Comparison of ENCODE assay signal across 7 cellular contexts in the genomic region with DNA sequence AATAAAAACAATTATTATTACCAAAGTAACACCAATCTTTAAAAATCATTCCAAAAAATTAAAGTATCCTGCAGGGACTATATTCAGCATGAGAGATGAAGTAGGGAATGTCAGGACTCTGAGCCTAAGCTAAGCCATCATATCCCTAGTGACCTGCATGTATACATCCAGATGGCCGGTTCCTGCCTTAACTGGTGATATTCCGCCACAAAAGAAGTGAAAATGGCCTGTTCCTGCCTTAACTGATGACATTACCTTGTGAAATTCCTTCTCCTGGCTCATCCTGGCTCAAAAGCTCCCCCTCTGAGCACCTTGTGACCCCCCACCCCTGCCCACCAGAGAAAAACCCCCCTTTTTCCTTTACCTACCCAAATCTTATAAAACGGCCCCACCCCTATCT. TPM values are rescaled to one million over a fixed set of nuclear protein-coding genes. Genes with fewer than 3 reads are reported as not detected.
DNase-seq lines count a peak whose midpoint lies in the region; ATAC-seq and TF ChIP-seq lines count a peak whose summit lies in the region.
"Not testable (repeated sequence)": the region's sequence is repeated elsewhere in the genome, so short reads cannot be mapped to it uniquely, and the experiment has no call there.

No MANE protein-coding gene starts in this region.

- WGBS in endodermal cell (ENCODE audit: insufficient coverage in 1 of 2, insufficient read length in 1 of 2), 2 experiments = 75 to 90% methylated on average over 2 to 3 of the region's 3 CpGs

- peak overlapping the region; percentile 53 for H3K4me2 ChIP-seq in HCT116 (ENCODE audit: low read length)

- intact Hi-C loops in HCT116 (cut with micrococcal nuclease) = not testable (repeated sequence)
- intact Hi-C loops in activated CD4-positive, alpha-beta T cell treated with anti-CD3 and anti-CD28 coated beads for 36 hours (cut with DNase I, micrococcal nuclease) = loop anchor here (2.0 to 10.0 kb wide), 4 partner anchors 18 to 1742 kb away; a partner anchor contains a TSS
- intact Hi-C loops in activated naive CD4-positive, alpha-beta T cell treated with anti-CD3 and anti-CD28 coated beads for 36 hours (cut with micrococcal nuclease) = loop anchor here (2.0 kb wide), 1 partner anchor 50 kb away; a partner anchor contains a TSS

- not testable (repeated sequence) for BruUV-seq in HCT116 (replicated peaks; lab: Mats Ljungman, UMichigan)

- H4K20me1 ChIP-seq in HCT116 (ENCODE audit: insufficient read depth) = not testable (repeated sequence)

- not testable (repeated sequence) for H3K9me3 ChIP-seq in HCT116 (ENCODE audit: control insufficient read depth in 1 of 2, insufficient read depth in 1 of 2, low read depth in 1 of 2, low read length in 2 of 2); endodermal cell (ENCODE audit: control insufficient read depth, low read length)

- TF ChIP-seq POLR2A in HCT116 (IDR thresholded peaks at IDR 0.05; ENCODE audit: borderline replicate concordance, extremely low read depth, insufficient read depth, insufficient read length) = not testable (repeated sequence)

- not testable (repeated sequence) for H3K27ac Mint-ChIP-seq in activated CD4-positive, alpha-beta T cell treated with anti-CD3 and anti-CD28 coated beads for 36 hours
- peak overlapping the region; percentile 34 for H3K27ac Mint-ChIP-seq in activated T-cell treated with anti-CD3 and anti-CD28 coated beads, Interleukin-2, amount 50 U/mL, for 24 hours
- peak overlapping the region; percentile 82 for H3K27ac Mint-ChIP-seq in activated naive CD4-positive, alpha-beta T cell treated with anti-CD3 and anti-CD28 coated beads for 36 hours
- H3K27ac Mint-ChIP-seq in activated naive CD8-positive, alpha-beta T cell = peak overlapping the region; percentile 94
- H3K27ac Mint-ChIP-seq in endodermal cell = peak overlapping the region; percentile 78
- H3K27ac Mint-ChIP-seq in stimulated activated naive CD8-positive, alpha-beta T cell treated with anti-CD3 and anti-CD28 coated beads, Interleukin-15, Interleukin-2, amounts not matched to agents 100 ng/mL and 50 ng/mL, for 24 hours = peak overlapping the region; percentile 92

- CTCF ChIA-PET in HCT116 (lab: Charles Lee) = not testable (repeated sequence)
- CTCF ChIA-PET in activated CD4-positive, alpha-beta T cell treated with anti-CD3 and anti-CD28 coated beads for 36 hours (lab: Charles Lee) = interaction anchor here (1.2 to 1.4 kb wide), 3 partner anchors 10 to 170 kb away, joined by 3 to 5 read pairs (median 4); no protein-coding TSS in a partner anchor
- CTCF ChIA-PET in activated naive CD4-positive, alpha-beta T cell treated with anti-CD3 and anti-CD28 coated beads for 36 hours (lab: Charles Lee) = interaction anchor here (0.7 to 2.4 kb wide), 8 partner anchors 15 to 957 kb away, joined by 3 to 7 read pairs (median 3); no protein-coding TSS in a partner anchor

- not testable (repeated sequence) for H3K36me3 Mint-ChIP-seq in activated CD4-positive, alpha-beta T cell treated with anti-CD3 and anti-CD28 coated beads for 36 hours (ENCODE audit: low read depth); activated T-cell treated with anti-CD3 and anti-CD28 coated beads, Interleukin-2, amount 50 U/mL, for 24 hours (ENCODE audit: low read depth); activated naive CD4-positive, alpha-beta T cell treated with anti-CD3 and anti-CD28 coated beads for 36 hours (ENCODE audit: low read depth); endodermal cell (ENCODE audit: low read depth); stimulated activated naive CD8-positive, alpha-beta T cell treated with anti-CD3 and anti-CD28 coated beads, Interleukin-15, Interleukin-2, amounts not matched to agents 100 ng/mL and 50 ng/mL, for 24 hours (ENCODE audit: low read depth)
- peaks cover 13% of the 10 kb centered on the region for H3K36me3 Mint-ChIP-seq in activated naive CD8-positive, alpha-beta T cell

- not testable (repeated sequence) for DNase-seq in HCT116 (ENCODE audit: low read depth, low spot score); activated CD4-positive, alpha-beta T cell treated with anti-CD3 and anti-CD28 coated beads for 36 hours; activated T-cell treated with anti-CD3 and anti-CD28 coated beads, Interleukin-2, amount 50 U/mL, for 24 hours; activated naive CD4-positive, alpha-beta T cell treated with anti-CD3 and anti-CD28 coated beads for 36 hours
- DNase-seq in endodermal cell = peak; percentile 70

- H3K4me3 Mint-ChIP-seq in activated CD4-positive, alpha-beta T cell treated with anti-CD3 and anti-CD28 coated beads for 36 hours = peak overlapping the region; percentile 53
- H3K4me3 Mint-ChIP-seq in activated T-cell treated with anti-CD3 and anti-CD28 coated beads, Interleukin-2, amount 50 U/mL, for 24 hours; activated naive CD4-positive, alpha-beta T cell treated with anti-CD3 and anti-CD28 coated beads for 36 hours; activated naive CD8-positive, alpha-beta T cell; endodermal cell; stimulated activated naive CD8-positive, alpha-beta T cell treated with anti-CD3 and anti-CD28 coated beads, Interleukin-15, Interleukin-2, amounts not matched to agents 100 ng/mL and 50 ng/mL, for 24 hours: not testable (repeated sequence)

- ATAC-seq in HCT116; activated CD4-positive, alpha-beta T cell treated with anti-CD3 and anti-CD28 coated beads for 36 hours: not testable (repeated sequence)

- H3K27ac ChIP-seq in HCT116 (ENCODE audit: low read depth, low read length); endodermal cell (ENCODE audit: low read depth, low read length): not testable (repeated sequence)

- not testable (repeated sequence) for H3K9me2 ChIP-seq in HCT116 (ENCODE audit: insufficient read depth)

- RAD21 ChIA-PET in HCT116 (lab: Charles Lee; ENCODE audit: low non-redundant PET in 1 of 2, low total read pairs in 2 of 2, uncharacterized antibody in 2 of 2, unreplicated experiment in 2 of 2) = not testable (repeated sequence)

- not testable (repeated sequence) for H2AFZ ChIP-seq in HCT116 (ENCODE audit: low read depth, low read length, poor library complexity, severe bottlenecking)

- H3K4me1 Mint-ChIP-seq in activated CD4-positive, alpha-beta T cell treated with anti-CD3 and anti-CD28 coated beads for 36 hours = peaks cover 50% of the 10 kb centered on the region
- H3K4me1 Mint-ChIP-seq in activated T-cell treated with anti-CD3 and anti-CD28 coated beads, Interleukin-2, amount 50 U/mL, for 24 hours (ENCODE audit: low read depth) = peaks cover 48% of the 10 kb centered on the region
- peaks cover 48% of the 10 kb centered on the region for H3K4me1 Mint-ChIP-seq in activated naive CD4-positive, alpha-beta T cell treated with anti-CD3 and anti-CD28 coated beads for 36 hours (ENCODE audit: low read depth)
- H3K4me1 Mint-ChIP-seq in activated naive CD8-positive, alpha-beta T cell (ENCODE audit: low read depth) = peaks cover 52% of the 10 kb centered on the region
- peaks cover 29% of the 10 kb centered on the region for H3K4me1 Mint-ChIP-seq in endodermal cell
- peaks cover 64% of the 10 kb centered on the region for H3K4me1 Mint-ChIP-seq in stimulated activated naive CD8-positive, alpha-beta T cell treated with anti-CD3 and anti-CD28 coated beads, Interleukin-15, Interleukin-2, amounts not matched to agents 100 ng/mL and 50 ng/mL, for 24 hours (ENCODE audit: low read depth)

- TF ChIP-seq RAD21 in HCT116 (IDR thresholded peaks at IDR 0.05; ENCODE audit: low read depth) = not testable (repeated sequence)

- H3K36me3 ChIP-seq in HCT116 (ENCODE audit: control insufficient read depth in 1 of 2, insufficient read depth in 2 of 2, low read length in 2 of 2); endodermal cell (ENCODE audit: control insufficient read depth, insufficient read depth, low read length): not testable (repeated sequence)

- peaks cover 0 to 22% of the 10 kb centered on the region in 2 experiments; a peak in 2 of 4 replicates for H3K4me1 ChIP-seq in HCT116 (ENCODE audit: control insufficient read depth in 1 of 2, insufficient read depth in 2 of 2, low read length in 2 of 2)
- not testable (repeated sequence) for H3K4me1 ChIP-seq in endodermal cell (ENCODE audit: control insufficient read depth, insufficient read depth, low read length)

- not testable (repeated sequence) for H3K9me3 Mint-ChIP-seq in activated CD4-positive, alpha-beta T cell treated with anti-CD3 and anti-CD28 coated beads for 36 hours (ENCODE audit: low read depth); activated T-cell treated with anti-CD3 and anti-CD28 coated beads, Interleukin-2, amount 50 U/mL, for 24 hours; activated naive CD4-positive, alpha-beta T cell treated with anti-CD3 and anti-CD28 coated beads for 36 hours; activated naive CD8-positive, alpha-beta T cell (ENCODE audit: low read depth); endodermal cell; stimulated activated naive CD8-positive, alpha-beta T cell treated with anti-CD3 and anti-CD28 coated beads, Interleukin-15, Interleukin-2, amounts not matched to agents 100 ng/mL and 50 ng/mL, for 24 hours

- H3K27me3 Mint-ChIP-seq in activated CD4-positive, alpha-beta T cell treated with anti-CD3 and anti-CD28 coated beads for 36 hours = peaks cover 31% of the 10 kb centered on the region
- H3K27me3 Mint-ChIP-seq in activated T-cell treated with anti-CD3 and anti-CD28 coated beads, Interleukin-2, amount 50 U/mL, for 24 hours = peaks cover 14% of the 10 kb centered on the region
- peaks cover 12% of the 10 kb centered on the region for H3K27me3 Mint-ChIP-seq in activated naive CD4-positive, alpha-beta T cell treated with anti-CD3 and anti-CD28 coated beads for 36 hours (ENCODE audit: low read depth)
- not testable (repeated sequence) for H3K27me3 Mint-ChIP-seq in activated naive CD8-positive, alpha-beta T cell; endodermal cell (ENCODE audit: insufficient read depth); stimulated activated naive CD8-positive, alpha-beta T cell treated with anti-CD3 and anti-CD28 coated beads, Interleukin-15, Interleukin-2, amounts not matched to agents 100 ng/mL and 50 ng/mL, for 24 hours

- not testable (repeated sequence) for H3K9ac ChIP-seq in HCT116 (ENCODE audit: low read length); endodermal cell (ENCODE audit: extremely low read depth, low read length, poor library complexity, severe bottlenecking)

- H3K4me3 ChIP-seq in HCT116 (replicated peaks in 1 of 2; ENCODE audit: low read depth in 1 of 2, low read length in 2 of 2); endodermal cell (ENCODE audit: low read length): not testable (repeated sequence)

- POLR2A ChIA-PET in HCT116 (lab: Charles Lee) = not testable (repeated sequence)
- POLR2A ChIA-PET in activated CD4-positive, alpha-beta T cell treated with anti-CD3 and anti-CD28 coated beads for 36 hours (lab: Charles Lee) = interaction anchor here (1.2 kb wide), 1 partner anchor 13 kb away, joined by 4 read pairs; no protein-coding TSS in a partner anchor

- H3K79me2 ChIP-seq in HCT116 (ENCODE audit: insufficient read depth, low read length) = not testable (repeated sequence)

- TF ChIP-seq CTCF in HCT116 (IDR thresholded peaks at IDR 0.05 in 2 of 3, conservative IDR thresholded peaks at IDR 0.05 in 1 of 3; ENCODE audit: borderline replicate concordance in 1 of 3, insufficient read depth in 1 of 3, low read depth in 2 of 3, low read length in 2 of 3); endodermal cell (conservative IDR thresholded peaks at IDR 0.05): not testable (repeated sequence)

- H3K27me3 ChIP-seq in HCT116 (ENCODE audit: insufficient read depth, low read length); endodermal cell (ENCODE audit: control insufficient read depth, insufficient read depth, low read length, poor library complexity, severe bottlenecking): not testable (repeated sequence)

RNA-seq across cellular contexts. Expression of a gene that starts 50.2 kb away (rescaled TPM):
- total RNA-seq in HCT116 (2021; ENCODE audit: unreplicated experiment) (20.6 TPM), endodermal cell (10 to 100 TPM; 17.7 to 18.4 TPM)
- polyA plus RNA-seq in HCT116 (2012) = 9.2 and 11.5 TPM in 2 replicates
- 10 to 100 TPM; 18.2 to 20.1 TPM for total RNA-seq in activated CD4-positive, alpha-beta T cell treated with anti-CD3 and anti-CD28 coated beads for 36 hours
- 10 to 100 TPM; 18.7 to 19.5 TPM for total RNA-seq in activated naive CD4-positive, alpha-beta T cell treated with anti-CD3 and anti-CD28 coated beads for 36 hours
- polyA plus RNA-seq in endodermal cell (2013, experiment 1 of 2) = 10.4 TPM
- 10.6 TPM for polyA plus RNA-seq in endodermal cell (2013, experiment 2 of 2)
